Comparison of ENCODE assay signal across 8 cellular contexts in the genomic region with DNA sequence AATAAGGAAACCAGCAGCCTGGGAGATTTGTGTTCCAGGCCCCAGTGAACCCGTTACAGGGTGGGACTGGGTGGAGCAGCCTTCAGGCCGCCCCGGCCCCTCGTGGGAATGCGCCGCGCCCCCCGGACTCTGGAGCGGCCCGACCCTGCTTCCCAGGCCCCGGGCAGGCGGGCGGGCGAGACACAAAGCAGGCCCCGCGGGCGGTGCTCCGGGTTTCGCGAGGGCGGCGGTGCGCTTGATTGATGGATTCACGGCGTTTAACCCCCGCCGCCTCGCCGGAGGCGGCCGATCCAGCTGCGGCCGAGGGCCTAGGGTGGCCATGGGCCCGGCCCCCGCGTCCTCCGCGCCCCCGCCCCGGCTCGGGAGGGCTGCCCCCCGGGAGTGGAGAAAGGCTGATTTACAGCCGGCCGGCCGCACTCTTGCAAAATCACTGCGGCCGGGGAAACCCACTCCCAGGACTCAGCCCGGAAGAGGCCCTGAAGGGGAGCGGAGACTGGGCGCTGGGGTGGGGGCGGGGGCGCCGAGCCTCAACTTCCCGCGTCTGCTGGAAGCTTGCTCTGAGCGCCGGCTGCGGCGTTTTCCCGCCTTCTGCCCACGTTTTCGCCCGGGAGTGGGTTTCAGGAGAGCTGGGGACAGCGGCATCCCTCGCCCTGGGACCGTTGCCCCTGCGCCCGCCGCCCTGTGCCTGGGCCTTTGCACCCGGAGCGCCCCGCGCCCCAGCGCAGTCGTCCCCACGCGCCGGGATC.
DNase-seq lines count a peak whose midpoint lies in the region; ATAC-seq, FAIRE-seq and TF ChIP-seq lines count a peak whose summit lies in the region.

No MANE protein-coding gene starts in this region.

- peaks cover 10% of the 10 kb centered on the region for H3K79me2 ChIP-seq in Loucy (ENCODE audit: insufficient read depth, low read length)

- peaks cover 9% of the 10 kb centered on the region; the same call in 1 of the 2 replicates for H3F3A ChIP-seq in Loucy (ENCODE audit: low read depth)

- H3K36me3 Mint-ChIP-seq in effector memory CD8-positive, alpha-beta T cell (ENCODE audit: insufficient read depth), result peaks cover 20% of the 10 kb centered on the region
- H3K36me3 Mint-ChIP-seq in nephron (ENCODE audit: low read depth) (no peaks in the 10 kb centered on the region), HFFc6 (ENCODE audit: low read depth) (no peaks in the 10 kb centered on the region)

- H3K4me1 Mint-ChIP-seq in effector memory CD8-positive, alpha-beta T cell (ENCODE audit: low read depth in 2 of 2), result peaks cover 2 to 5% of the 10 kb centered on the region in 2 donors
- H3K4me1 Mint-ChIP-seq in nephron (peaks cover 65% of the 10 kb centered on the region), HFFc6 (ENCODE audit: low read depth) (peaks cover 40% of the 10 kb centered on the region)

- peak overlapping the region; percentile 64 for H2AFZ ChIP-seq in Loucy (ENCODE audit: low read length)

- no peaks in the 10 kb centered on the region for H3K9me2 ChIP-seq in Loucy (replicated peaks; ENCODE audit: low read depth, low read length)

- peaks cover 17 to 29% (median 25%) of the 10 kb centered on the region in 11 experiments for H3K9me3 ChIP-seq in BLaER1 treated with 17β-estradiol and CSF1 and Interleukin-3, amounts not matched to agents 10 nM and 100 nM (replicated peaks in 1 of 11)
- no peaks in the 10 kb centered on the region for H3K9me3 ChIP-seq in Loucy (ENCODE audit: insufficient read depth, low read depth, low read length)

- H3K27ac ChIP-seq in BLaER1 treated with 17β-estradiol and CSF1 and Interleukin-3, amounts not matched to agents 10 nM and 100 nM, result no peak overlapping the region

- peak overlapping the region; percentile 37 to 63 for H3K4me3 Mint-ChIP-seq in effector memory CD8-positive, alpha-beta T cell
- H3K4me3 Mint-ChIP-seq in nephron (peak overlapping the region in 1 of 3 experiments; percentile 76), HFFc6 (no peak overlapping the region)

- H3K9ac ChIP-seq in BLaER1 treated with 17β-estradiol and CSF1 and Interleukin-3, amounts not matched to agents 10 nM and 100 nM, result peak overlapping the region in 6 of 11 experiments; percentile 5 to 47 (median 32); a peak in 6 of 22 replicates
- no peak overlapping the region for H3K9ac ChIP-seq in Loucy (ENCODE audit: low read depth, low read length, poor library complexity, severe bottlenecking)

- FAIRE-seq in frontal cortex (lab: Jason Lieb, UNC), result no peak

- peaks cover 8 to 14% (median 13%) of the 10 kb centered on the region in 10 experiments; a peak in 16 of 20 replicates for H3K4me1 ChIP-seq in BLaER1 treated with 17β-estradiol and CSF1 and Interleukin-3, amounts not matched to agents 10 nM and 100 nM
- peaks cover 6% of the 10 kb centered on the region for H3K4me1 ChIP-seq in Loucy (ENCODE audit: insufficient read depth, low read length, poor library complexity, severe bottlenecking)

- H3K27me3 Mint-ChIP-seq in effector memory CD8-positive, alpha-beta T cell, result peaks cover 36 to 63% of the 10 kb centered on the region in 2 donors
- H3K27me3 Mint-ChIP-seq in nephron (ENCODE audit: low read depth) (no peaks in the 10 kb centered on the region), HFFc6 (ENCODE audit: insufficient read depth) (peaks cover 11% of the 10 kb centered on the region)

- TF ChIP-seq CTCF in Loucy (conservative IDR thresholded peaks at IDR 0.05; ENCODE audit: low read length), result no peak
- no peak for TF ChIP-seq CTCF in nephron (IDR thresholded peaks at IDR 0.05; ENCODE audit: unreplicated experiment in 3 of 3)
- no peak for TF ChIP-seq CTCF in HFFc6 (IDR thresholded peaks at IDR 0.05)

- ATAC-seq in effector memory CD8-positive, alpha-beta T cell (replicated peaks), result no peak
- ATAC-seq in HG03342 (IDR thresholded peaks at IDR 0.05; ENCODE audit: unreplicated experiment), result no peak
- ATAC-seq in GM21723 (IDR thresholded peaks at IDR 0.05; ENCODE audit: unreplicated experiment), result no peak

- H3K27ac Mint-ChIP-seq in effector memory CD8-positive, alpha-beta T cell, result no peak overlapping the region
- peak overlapping the region; percentile 92 to 98 (median 98) for H3K27ac Mint-ChIP-seq in nephron
- H3K27ac Mint-ChIP-seq in HFFc6, result no peak overlapping the region

- H3K4me2 ChIP-seq in BLaER1 treated with 17β-estradiol and CSF1 and Interleukin-3, amounts not matched to agents 10 nM and 100 nM, result peak overlapping the region; percentile 55 to 96 (median 78)
- H3K4me2 ChIP-seq in Loucy (ENCODE audit: low read depth, low read length, poor library complexity, severe bottlenecking), result peak overlapping the region; percentile 65

- H4K20me1 ChIP-seq in BLaER1 treated with 17β-estradiol and CSF1 and Interleukin-3, amounts not matched to agents 10 nM and 100 nM, result peaks cover 0 to 50% (median 27%) of the 10 kb centered on the region in 11 experiments; a peak in 16 of 22 replicates
- peaks cover 6% of the 10 kb centered on the region for H4K20me1 ChIP-seq in Loucy (ENCODE audit: insufficient read depth, low read length, poor library complexity, severe bottlenecking)

- H3K27me3 ChIP-seq in BLaER1 treated with 17β-estradiol and CSF1 and Interleukin-3, amounts not matched to agents 10 nM and 100 nM, result peaks cover 72 to 90% (median 83%) of the 10 kb centered on the region in 11 experiments
- H3K27me3 ChIP-seq in Loucy (ENCODE audit: insufficient read depth, low read length, poor library complexity, severe bottlenecking), result no peaks in the 10 kb centered on the region

- peak overlapping the region; percentile 21 to 66 (median 51); a peak in 19 of 20 replicates for H3K4me3 ChIP-seq in BLaER1 treated with 17β-estradiol and CSF1 and Interleukin-3, amounts not matched to agents 10 nM and 100 nM
- peak overlapping the region; percentile 41 for H3K4me3 ChIP-seq in Loucy (ENCODE audit: low read length, poor library complexity, severe bottlenecking)

- no peaks in the 10 kb centered on the region for H3K36me3 ChIP-seq in BLaER1 treated with 17β-estradiol and CSF1 and Interleukin-3, amounts not matched to agents 10 nM and 100 nM
- no peaks in the 10 kb centered on the region for H3K36me3 ChIP-seq in Loucy (ENCODE audit: insufficient read depth, low read length)

- DNase-seq in effector memory CD8-positive, alpha-beta T cell, result no peak
- DNase-seq in HFFc6 (no peak), frontal cortex (ENCODE audit: low spot score in 2 of 2) (no peak)

- H3K9me3 Mint-ChIP-seq in effector memory CD8-positive, alpha-beta T cell, result no peaks in the 10 kb centered on the region
- H3K9me3 Mint-ChIP-seq in nephron, result no peaks in the 10 kb centered on the region
- no peaks in the 10 kb centered on the region; the same call in 1 of the 2 replicates for H3K9me3 Mint-ChIP-seq in HFFc6

Comparison
In these comparisons a context has a peak if more than half of its experiments do, and no peak if none do; other contexts are left out.
1. H3K27ac Mint-ChIP-seq: peak in nephron (3 of 3); none in effector memory CD8-positive, alpha-beta T cell (0 of 2) and HFFc6 (single experiment).